Comparison of ENCODE assay signal across 29 cellular contexts in the genomic region with DNA sequence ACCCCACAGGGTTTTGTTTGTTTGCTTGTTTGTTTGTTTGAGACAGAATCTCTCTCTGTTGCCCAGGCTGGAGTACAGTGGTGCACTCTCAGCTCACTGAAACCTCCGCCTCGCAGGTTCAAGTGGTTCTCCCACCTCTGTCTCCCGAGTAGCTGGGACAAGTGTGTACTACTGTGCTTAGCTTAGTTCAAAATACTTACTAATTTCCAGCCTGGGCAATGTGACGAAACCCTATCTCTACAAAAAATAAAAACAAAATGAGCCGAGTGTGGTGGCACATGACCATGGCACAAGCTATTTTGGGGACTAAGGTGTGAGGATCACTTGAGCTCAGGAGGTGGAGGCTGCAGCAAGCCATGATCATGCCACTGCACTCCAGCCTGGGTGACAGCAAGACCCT.
"Had no signal": no experiment of that assay in that cellular context is flagged by ENCODE, and none has a peak within 500 bp of the region (broad histone marks: within the 10 kb centered on the region; RNA-seq: fewer than 3 reads in every experiment).

No MANE protein-coding gene starts in this region.

- H3K9me3 ChIP-seq: colonic mucosa, esophagus squamous epithelium, gastrocnemius medialis had no signal

- FAIRE-seq: colon, endometrium, endothelial cell of umbilical vein, frontal cortex had no signal

- H3K4me3 Mint-ChIP-seq: dendritic cell treated with granulocyte-macrophage colony-stimulating factor and Interleukin-4, amounts not matched to agents 40 ng/mL and 50 ng/mL, for 4 days; effector memory CD8-positive, alpha-beta T cell; endodermal cell had no signal

- H3K27ac ChIP-seq: colonic mucosa, coronary artery, dorsolateral prefrontal cortex, epithelial cell of prostate, esophagus muscularis mucosa, esophagus squamous epithelium, foreskin keratinocyte, gastrocnemius medialis, gastroesophageal sphincter, heart left ventricle, heart right ventricle had no signal

- H3K4me3 ChIP-seq: colonic mucosa, coronary artery, dorsolateral prefrontal cortex, esophagus muscularis mucosa, esophagus squamous epithelium, gastrocnemius medialis, gastroesophageal sphincter, heart left ventricle, heart right ventricle had no signal

- H3K4me1 Mint-ChIP-seq: endodermal cell had no signal

- H3K9me3 Mint-ChIP-seq: endodermal cell had no signal

- ATAC-seq: effector memory CD8-positive, alpha-beta T cell; esophagus mucosa; foreskin keratinocyte; gastrocnemius medialis; gastroesophageal sphincter; heart left ventricle; heart right ventricle had no signal

- H3K4me1 ChIP-seq: colonic mucosa, esophagus muscularis mucosa, esophagus squamous epithelium, foreskin keratinocyte, gastrocnemius medialis, gastroesophageal sphincter, heart left ventricle had no signal

- H3K27ac Mint-ChIP-seq: dendritic cell treated with granulocyte-macrophage colony-stimulating factor and Interleukin-4, amounts not matched to agents 40 ng/mL and 50 ng/mL, for 4 days; effector memory CD8-positive, alpha-beta T cell; endodermal cell had no signal

- H3K36me3 ChIP-seq: colonic mucosa, esophagus muscularis mucosa, esophagus squamous epithelium, gastrocnemius medialis, gastroesophageal sphincter, heart left ventricle, heart right ventricle had no signal

- H3K27me3 ChIP-seq: colonic mucosa, foreskin keratinocyte, heart left ventricle had no signal

- DNase-seq: colonic mucosa; cortex of kidney; dermis blood vessel endothelial cell; dorsolateral prefrontal cortex; effector CD4-positive, alpha-beta T cell; effector CD8-positive, alpha-beta T cell; effector memory CD4-positive, alpha-beta T cell; effector memory CD8-positive, alpha-beta T cell; endodermal cell; erythroblast; esophagus squamous epithelium; foreskin fibroblast; foreskin keratinocyte; foreskin melanocyte; gastrocnemius medialis; glutamatergic neuron; head of caudate nucleus; heart left ventricle; heart right ventricle had no signal
